Comparison of ENCODE assay signal across 8 cellular contexts in genomic region chr3:33717616-33717865, GRCh38. TPM values are rescaled to one million over a fixed set of nuclear protein-coding genes. Genes with fewer than 3 reads are reported as not detected.
DNase-seq lines count a peak whose midpoint lies in the region; ATAC-seq lines count a peak whose summit lies in the region.

No MANE protein-coding gene starts in this region.

- H3K36me3 Mint-ChIP-seq in CD4-positive, alpha-beta memory T cell = peaks cover 0 to 14% of the 10 kb centered on the region in 2 donors
- H3K36me3 Mint-ChIP-seq in activated CD4-positive, alpha-beta T cell treated with anti-CD3 and anti-CD28 coated beads, Interleukin-2, amount 10 ng/mL, durations not matched to agents 7 days and 5 days (ENCODE audit: low read depth) = peaks cover 2% of the 10 kb centered on the region

- peak in 1 of 5 donors; percentile 65 for DNase-seq in CD4-positive, alpha-beta memory T cell
- DNase-seq in activated CD4-positive, alpha-beta T cell treated with anti-CD3 and anti-CD28 coated beads, Interleukin-2, amount 10 ng/mL, durations not matched to agents 7 days and 5 days = peak; percentile 64
- DNase-seq in fibroblast of peridontal ligament (ENCODE audit: extremely low read depth) = peak; percentile 43
- no peak for DNase-seq in NCI-H1105 (lab: John Stamatoyannopoulos, UW)

- H3K36me3 ChIP-seq in CD4-positive, alpha-beta memory T cell (ENCODE audit: insufficient read depth, low read length) = no peaks in the 10 kb centered on the region
- H3K36me3 ChIP-seq in neuron (ENCODE audit: insufficient read depth, low read length) = no peaks in the 10 kb centered on the region
- H3K36me3 ChIP-seq in urinary bladder (ENCODE audit: insufficient read depth) = no peaks in the 10 kb centered on the region

- H2AFZ ChIP-seq in neuron (ENCODE audit: low read depth, low read length) = peak overlapping the region; percentile 99

- H3K27ac Mint-ChIP-seq in CD4-positive, alpha-beta memory T cell = peak overlapping the region in 6 of 7 donors; percentile 89 to 99 (median 96)
- peak overlapping the region; percentile 96 for H3K27ac Mint-ChIP-seq in activated CD4-positive, alpha-beta T cell treated with anti-CD3 and anti-CD28 coated beads, Interleukin-2, amount 10 ng/mL, durations not matched to agents 7 days and 5 days

- no peaks in the 10 kb centered on the region for H3K27me3 ChIP-seq in CD4-positive, alpha-beta memory T cell (ENCODE audit: insufficient read depth, low read length)
- peaks cover 6% of the 10 kb centered on the region for H3K27me3 ChIP-seq in neuron (ENCODE audit: insufficient read depth, low read length)

- H3K27ac ChIP-seq in CD4-positive, alpha-beta memory T cell (ENCODE audit: low read depth, low read length) = peak overlapping the region; percentile 82
- peak overlapping the region; percentile 96 for H3K27ac ChIP-seq in urinary bladder (ENCODE audit: low read depth)

- ATAC-seq in GM19463 (IDR thresholded peaks at IDR 0.05; ENCODE audit: unreplicated experiment) = peak; percentile 59
- peak; percentile 59 for ATAC-seq in HG03520 (IDR thresholded peaks at IDR 0.05; ENCODE audit: unreplicated experiment)

- POLR2A ChIA-PET in CD4-positive, alpha-beta memory T cell (lab: Charles Lee; ENCODE audit: partially characterized antibody) = interaction anchor here (0.6 to 2.0 kb wide), 4 partner anchors 11 to 279 kb away, joined by 3 to 10 read pairs (median 7); partner anchors contain the start of genes PDCD6IP and UBP1
- POLR2A ChIA-PET in activated CD4-positive, alpha-beta T cell treated with anti-CD3 and anti-CD28 coated beads, Interleukin-2, amount 10 ng/mL, durations not matched to agents 7 days and 5 days (lab: Charles Lee) = no interaction called here

- WGBS in urinary bladder = under 1% methylated on average over 26 of the region's 26 CpGs

- H3K4me1 Mint-ChIP-seq in CD4-positive, alpha-beta memory T cell = peaks cover 8 to 20% (median 13%) of the 10 kb centered on the region in 4 donors
- H3K4me1 Mint-ChIP-seq in activated CD4-positive, alpha-beta T cell treated with anti-CD3 and anti-CD28 coated beads, Interleukin-2, amount 10 ng/mL, durations not matched to agents 7 days and 5 days = peaks cover 13% of the 10 kb centered on the region

- H3K4me1 ChIP-seq in CD4-positive, alpha-beta memory T cell (ENCODE audit: insufficient read depth, low read length) = peaks cover 27% of the 10 kb centered on the region
- H3K4me1 ChIP-seq in neuron (ENCODE audit: insufficient read depth, low read length) (peaks cover 16% of the 10 kb centered on the region), urinary bladder (ENCODE audit: insufficient read depth) (no peaks in the 10 kb centered on the region)

- H3K9me3 ChIP-seq in CD4-positive, alpha-beta memory T cell (ENCODE audit: control insufficient read depth in 1 of 2, low read length in 2 of 2) = no peaks in the 10 kb centered on the region
- H3K9me3 ChIP-seq in neuron (ENCODE audit: low read length) = no peaks in the 10 kb centered on the region

- H3K4me3 Mint-ChIP-seq in CD4-positive, alpha-beta memory T cell = peak overlapping the region in 4 of 8 donors; percentile 92 to 99 (median 96)
- H3K4me3 Mint-ChIP-seq in activated CD4-positive, alpha-beta T cell treated with anti-CD3 and anti-CD28 coated beads, Interleukin-2, amount 10 ng/mL, durations not matched to agents 7 days and 5 days = peak overlapping the region; percentile 90

- H3K9me3 Mint-ChIP-seq in CD4-positive, alpha-beta memory T cell = no peaks in the 10 kb centered on the region
- no peaks in the 10 kb centered on the region for H3K9me3 Mint-ChIP-seq in activated CD4-positive, alpha-beta T cell treated with anti-CD3 and anti-CD28 coated beads, Interleukin-2, amount 10 ng/mL, durations not matched to agents 7 days and 5 days

- no peaks in the 10 kb centered on the region for H3K27me3 Mint-ChIP-seq in CD4-positive, alpha-beta memory T cell
- H3K27me3 Mint-ChIP-seq in activated CD4-positive, alpha-beta T cell treated with anti-CD3 and anti-CD28 coated beads, Interleukin-2, amount 10 ng/mL, durations not matched to agents 7 days and 5 days = no peaks in the 10 kb centered on the region

- CTCF ChIA-PET in CD4-positive, alpha-beta memory T cell (lab: Charles Lee; ENCODE audit: partially characterized antibody) = no interaction called here
- CTCF ChIA-PET in activated CD4-positive, alpha-beta T cell treated with anti-CD3 and anti-CD28 coated beads, Interleukin-2, amount 10 ng/mL, durations not matched to agents 7 days and 5 days (lab: Charles Lee) = interaction anchor here (1.1 kb wide), 1 partner anchor 10 kb away, joined by 3 read pairs; no protein-coding TSS in a partner anchor

- peak overlapping the region; percentile 19 to 88 for H3K4me3 ChIP-seq in CD4-positive, alpha-beta memory T cell (ENCODE audit: low read length in 2 of 2)
- peak overlapping the region; percentile 83 for H3K4me3 ChIP-seq in neuron (ENCODE audit: low read length)
- peak overlapping the region; percentile 87 for H3K4me3 ChIP-seq in urinary bladder (ENCODE audit: low read depth, low read length)

- intact Hi-C loops in CD4-positive, alpha-beta memory T cell (cut with micrococcal nuclease) = loop anchor here (2.0 kb wide), 1 partner anchor 77 kb away; no protein-coding TSS in a partner anchor

RNA-seq across cellular contexts. Expression of gene CLASP2, which starts 0.5 kb away (rescaled TPM):
- total RNA-seq in CD4-positive, alpha-beta memory T cell = 10 to 100 TPM; 62.1 to 63.0 TPM
- 10 to 100 TPM in 1 of 2 donors, 1 to 10 TPM in 1; 9.0 to 20.0 TPM for polyA plus RNA-seq in CD4-positive, alpha-beta memory T cell
- 10 to 100 TPM; 45.0 to 54.8 TPM for total RNA-seq in activated CD4-positive, alpha-beta T cell treated with anti-CD3 and anti-CD28 coated beads, Interleukin-2, amount 10 ng/mL, durations not matched to agents 7 days and 5 days
- 179 TPM for total RNA-seq in urinary bladder
- 20.1 TPM for polyA plus RNA-seq in urinary bladder
